9 cellular contexts compared by ENCODE assay signal in genomic region chr2:148888003-148888501, GRCh38. TPM values are rescaled to one million over a fixed set of nuclear protein-coding genes. Genes with fewer than 3 reads are reported as not detected.
DNase-seq lines count a peak whose midpoint lies in the region; ATAC-seq, FAIRE-seq and TF ChIP-seq lines count a peak whose summit lies in the region.
"Had no signal": no experiment of that assay in that cellular context is flagged by ENCODE, and none has a peak within 500 bp of the region (broad histone marks: within the 10 kb centered on the region; RNA-seq: fewer than 3 reads in every experiment).

No MANE protein-coding gene starts in this region.

- H3K4me1 ChIP-seq in astrocyte (ENCODE audit: insufficient read depth, low read length) (no peaks in the 10 kb centered on the region), mucosa of rectum (ENCODE audit: control insufficient read depth in 2 of 2, insufficient read depth in 2 of 2, low read length in 2 of 2) (no peaks in the 10 kb centered on the region)

- DNase-seq in COLO668 (lab: John Stamatoyannopoulos, UW; ENCODE audit: unreplicated experiment) (peak; percentile 64), NB4 (ENCODE audit: low read depth) (peak; percentile 47), astrocyte (ENCODE audit: low read depth) (no peak), EL (no peak), GM19238 (ENCODE audit: insufficient read length, low spot score) (no peak), T-helper 9 cell (no peak)

- H3K9me3 ChIP-seq in astrocyte (ENCODE audit: insufficient read depth, low read depth, low read length) = no peaks in the 10 kb centered on the region
- H3K9me3 ChIP-seq in mucosa of rectum (ENCODE audit: control insufficient read depth in 2 of 2, low read length in 2 of 2) = peaks cover 0 to 4% of the 10 kb centered on the region in 2 donors

- peak overlapping the region; percentile 84 for H3K4me3 Mint-ChIP-seq in astrocyte (ENCODE audit: unreplicated experiment)

- H3K4me2 ChIP-seq in astrocyte (ENCODE audit: low read length) = peak overlapping the region; percentile 85

- no peak for FAIRE-seq in astrocyte (lab: Jason Lieb, UNC)
- FAIRE-seq: bronchial epithelial cell had no signal

- peaks cover 13% of the 10 kb centered on the region for H3K27me3 ChIP-seq in astrocyte (ENCODE audit: insufficient read depth, low read length)
- H3K27me3 ChIP-seq in mucosa of rectum (ENCODE audit: control insufficient read depth in 2 of 2, insufficient read depth in 2 of 2, low read length in 2 of 2) = peaks cover 7 to 9% of the 10 kb centered on the region in 2 donors

- no peak for TF ChIP-seq POLR2A in NB4 (IDR thresholded peaks at IDR 0.05; ENCODE audit: extremely low read depth, insufficient read length)

- peak overlapping the region; percentile 77 for H2AFZ ChIP-seq in astrocyte (ENCODE audit: low read depth, low read length)

- H3K27ac ChIP-seq in astrocyte (ENCODE audit: low read depth, low read length) (no peak overlapping the region), mucosa of rectum (ENCODE audit: low read depth in 2 of 2, low read length in 2 of 2) (no peak overlapping the region)

- H3K4me1 Mint-ChIP-seq in astrocyte (ENCODE audit: low read depth, unreplicated experiment) = peaks cover 3% of the 10 kb centered on the region

- no peak for ATAC-seq in GM19023 (IDR thresholded peaks at IDR 0.05; ENCODE audit: unreplicated experiment)

- no peaks in the 10 kb centered on the region for H3K27me3 Mint-ChIP-seq in astrocyte (ENCODE audit: low read depth, unreplicated experiment)

- H3K79me2 ChIP-seq in astrocyte (ENCODE audit: insufficient read depth, low read length) = no peaks in the 10 kb centered on the region

- H3K27ac Mint-ChIP-seq in astrocyte (ENCODE audit: unreplicated experiment) = no peak overlapping the region

- peak; percentile 17 for TF ChIP-seq CTCF in NB4 (IDR thresholded peaks at IDR 0.05; ENCODE audit: low read depth, low read length)
- TF ChIP-seq CTCF in astrocyte (IDR thresholded peaks at IDR 0.05; ENCODE audit: insufficient read depth, low read depth, low read length) = no peak

- no peaks in the 10 kb centered on the region for H3K36me3 Mint-ChIP-seq in astrocyte (ENCODE audit: low read depth, unreplicated experiment)

- H3K9ac ChIP-seq in astrocyte (ENCODE audit: low read length) = peak overlapping the region; percentile 10
- H3K9ac ChIP-seq in mucosa of rectum (ENCODE audit: low read depth in 1 of 2, low read length in 2 of 2) = peak overlapping the region in 1 of 2 donors; percentile 25

- H3K36me3 ChIP-seq in astrocyte (ENCODE audit: insufficient read depth, low read length) (no peaks in the 10 kb centered on the region), mucosa of rectum (ENCODE audit: control insufficient read depth in 2 of 2, insufficient read depth in 2 of 2, low read length in 2 of 2) (no peaks in the 10 kb centered on the region)

- H3K4me3 ChIP-seq in NB4 (ENCODE audit: low read depth, low read length) (peak overlapping the region; percentile 22), astrocyte (ENCODE audit: insufficient read depth, low read depth, low read length) (peak overlapping the region; percentile 46), mucosa of rectum (ENCODE audit: low read length in 2 of 2) (peak overlapping the region; percentile 48 to 51)

- H4K20me1 ChIP-seq in astrocyte (ENCODE audit: insufficient read depth, low read length) = no peaks in the 10 kb centered on the region

- H3K9me3 Mint-ChIP-seq in astrocyte (ENCODE audit: unreplicated experiment) = peaks cover 2% of the 10 kb centered on the region

RNA-seq across cellular contexts. Expression of gene KIF5C, which starts 13.0 kb away (rescaled TPM):
- 21.0 and 24.3 TPM in 2 replicates for total RNA-seq in astrocyte
- total RNA-seq: bronchial epithelial cell had no signal

Comparison
In these comparisons a context has a peak if more than half of its experiments do, and no peak if none do; other contexts are left out.
1. DNase-seq: peak in COLO668 (single experiment) and NB4 (single experiment); none in astrocyte (single experiment), EL (single experiment), GM19238 (single experiment) and T-helper 9 cell (single experiment).
2. Peak in every context shown above with its lines, with median percentiles within 50 percentile points of each other: H3K4me3 ChIP-seq.